8 cellular contexts compared by ENCODE assay signal in genomic region chr15:65980824-65981456, GRCh38.
DNase-seq lines count a peak whose midpoint lies in the region; ATAC-seq and TF ChIP-seq lines count a peak whose summit lies in the region.

No MANE protein-coding gene starts in this region.

- no peaks in the 10 kb centered on the region for H3K79me2 ChIP-seq in OCI-LY7 (ENCODE audit: insufficient read depth, low read depth, low read length)

- no peak overlapping the region for H3K4me3 ChIP-seq in OCI-LY7 (ENCODE audit: low read depth, low read length, poor library complexity, severe bottlenecking)
- H3K4me3 ChIP-seq in tibial nerve: no peak overlapping the region

- ATAC-seq in GM19395 (IDR thresholded peaks at IDR 0.05; ENCODE audit: unreplicated experiment): no peak

- intact Hi-C loops in CD14-positive monocyte (cut with micrococcal nuclease): no loop called here
- intact Hi-C loops in OCI-LY7 (cut with micrococcal nuclease; ENCODE audit: unreplicated experiment): loop anchor here (5.0 kb wide), 1 partner anchor 369 kb away; the partner anchor contains the start of gene INTS14

- CTCF ChIA-PET in OCI-LY7 (lab: Charles Lee; ENCODE audit: unreplicated experiment): interaction anchor here (0.5 to 1.9 kb wide), 2 partner anchors 21 to 370 kb away, joined by 4 to 5 read pairs; no protein-coding TSS in a partner anchor

- H3K27me3 Mint-ChIP-seq in CD14-positive monocyte (ENCODE audit: low read depth in 3 of 3): peaks cover 42 to 55% (median 46%) of the 10 kb centered on the region in 3 donors

- H3K36me3 Mint-ChIP-seq in CD14-positive monocyte: no peaks in the 10 kb centered on the region

- POLR2A ChIA-PET in OCI-LY7 (lab: Charles Lee): no interaction called here

- H4K20me1 ChIP-seq in OCI-LY7 (ENCODE audit: insufficient read depth, low read length): no peaks in the 10 kb centered on the region

- DNase-seq in CD14-positive monocyte (ENCODE audit: low spot score): no peak
- peak; percentile 68 for DNase-seq in GM20000 (ENCODE audit: low spot score)
- DNase-seq in OCI-LY7 (ENCODE audit: low spot score): peak; percentile 53
- peak; percentile 63 for DNase-seq in cerebellar cortex (ENCODE audit: low spot score)
- peak; percentile 71 for DNase-seq in left kidney (ENCODE audit: low read depth, low spot score)
- peak in 1 of 2 donors; percentile 49 for DNase-seq in tibial nerve (ENCODE audit: low spot score in 2 of 2)
- no peak for DNase-seq in occipital lobe (lab: John Stamatoyannopoulos, UW)

- H3K9me3 ChIP-seq in OCI-LY7 (ENCODE audit: low read length): no peaks in the 10 kb centered on the region
- H3K9me3 ChIP-seq in tibial nerve: no peaks in the 10 kb centered on the region

- no TSS peak for BruUV-seq in OCI-LY7 (replicated peaks; lab: Mats Ljungman, UMichigan)

- H3K4me1 Mint-ChIP-seq in CD14-positive monocyte: peaks cover 5% of the 10 kb centered on the region

- H3K4me3 Mint-ChIP-seq in CD14-positive monocyte: peak overlapping the region in 1 of 2 donors; percentile 61

- no peak overlapping the region for H2AFZ ChIP-seq in OCI-LY7 (ENCODE audit: low read length)

- H3K36me3 ChIP-seq in OCI-LY7 (ENCODE audit: insufficient read depth, low read length): no peaks in the 10 kb centered on the region
- H3K36me3 ChIP-seq in tibial nerve: no peaks in the 10 kb centered on the region

- peaks cover 24% of the 10 kb centered on the region for H3K4me1 ChIP-seq in OCI-LY7 (ENCODE audit: insufficient read depth, low read length, poor library complexity, severe bottlenecking)
- H3K4me1 ChIP-seq in tibial nerve: peaks cover 0 to 11% (median 5%) of the 10 kb centered on the region in 4 donors

- WGBS in tibial nerve, 2 donors: 54 to 57% methylated on average over 3 to 5 of the region's 5 CpGs

- no peak for TF ChIP-seq EP300 in tibial nerve (IDR thresholded peaks at IDR 0.05)

- no peak overlapping the region for H3K27ac Mint-ChIP-seq in CD14-positive monocyte

- no peak for TF ChIP-seq POLR2A in tibial nerve (IDR thresholded peaks at IDR 0.05)

- no peak overlapping the region for H3K4me2 ChIP-seq in OCI-LY7 (ENCODE audit: low read length)

- peak; percentile 65 for TF ChIP-seq CTCF in CD14-positive monocyte (IDR thresholded peaks at IDR 0.05)
- peak; percentile 33 for TF ChIP-seq CTCF in GM20000 (IDR thresholded peaks at IDR 0.05; ENCODE audit: extremely low read depth, missing control alignments)
- TF ChIP-seq CTCF in OCI-LY7 (conservative IDR thresholded peaks at IDR 0.05; ENCODE audit: low read length): peak; percentile 81
- TF ChIP-seq CTCF in tibial nerve (IDR thresholded peaks at IDR 0.05): peak; percentile 32 to 56 (median 45)

- peaks cover 0 to 4% (median 0%) of the 10 kb centered on the region in 7 donors for H3K9me3 Mint-ChIP-seq in CD14-positive monocyte

- H3K9me2 ChIP-seq in OCI-LY7 (ENCODE audit: insufficient read depth, low read length): no peaks in the 10 kb centered on the region

- peaks cover 0 to 50% of the 10 kb centered on the region in 2 donors for H3K27me3 ChIP-seq in tibial nerve

- no peak overlapping the region for H3K27ac ChIP-seq in OCI-LY7 (ENCODE audit: low read depth, low read length, poor library complexity, severe bottlenecking)
- H3K27ac ChIP-seq in tibial nerve: no peak overlapping the region

Comparison
In these comparisons a context has a peak if more than half of its experiments do, and no peak if none do; other contexts are left out.
1. DNase-seq: peak in GM20000 (single experiment), OCI-LY7 (single experiment), cerebellar cortex (single experiment) and left kidney (single experiment); none in CD14-positive monocyte (single experiment) and occipital lobe (single experiment).
2. Peak in every context shown above with its lines, with median percentiles within 50 percentile points of each other: CTCF ChIP-seq.